ENCODE assay signal across 25 cellular contexts in the genomic region with DNA sequence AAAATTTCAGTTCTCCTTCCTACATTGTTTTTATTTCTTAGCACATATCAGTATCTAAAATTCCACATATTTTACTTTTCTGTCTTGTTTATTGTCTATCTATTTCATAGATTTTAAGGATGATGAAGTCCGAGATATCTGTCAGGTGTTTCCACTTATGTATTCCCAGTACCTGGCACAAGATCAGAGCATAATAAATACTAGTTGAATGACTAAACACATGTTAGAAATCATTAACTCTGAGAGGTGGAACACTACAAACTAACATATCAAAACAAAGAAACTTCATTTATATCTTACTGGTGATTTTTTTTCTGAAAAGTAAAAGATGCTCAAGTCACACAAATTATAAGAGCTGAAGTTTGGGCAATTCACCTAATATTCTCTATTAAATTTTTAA.
"Had no signal": no experiment of that assay in that cellular context is flagged by ENCODE, and none has a peak within 500 bp of the region (broad histone marks: within the 10 kb centered on the region; RNA-seq: fewer than 3 reads in every experiment).

No MANE protein-coding gene starts in this region.

- H3K9me3 Mint-ChIP-seq: neural crest cell; stimulated activated effector memory CD8-positive, alpha-beta T cell treated with anti-CD3 and anti-CD28 coated beads, Interleukin-12 subunit alpha, Interleukin-12 subunit beta, amount 100 ng/mL, for 72 hours; stimulated activated naive B cell treated with anti-CD40 and anti-IgM and Interleukin-4, amounts not matched to agents 10 μg/mL and 1 μg/mL and 100 μg/mL, for 72 hours had no signal

- H3K27me3 Mint-ChIP-seq: stimulated activated naive B cell treated with anti-CD40 and anti-IgM and Interleukin-4, amounts not matched to agents 10 μg/mL and 1 μg/mL and 100 μg/mL, for 72 hours; stimulated activated naive CD8-positive, alpha-beta T cell treated with anti-CD3 and anti-CD28 coated beads, Interleukin-15, Interleukin-2, amounts not matched to agents 100 ng/mL and 50 ng/mL, for 24 hours had no signal

- H3K36me3 Mint-ChIP-seq: stimulated activated effector memory CD8-positive, alpha-beta T cell treated with anti-CD3 and anti-CD28 coated beads, Interleukin-12 subunit alpha, Interleukin-12 subunit beta, amount 100 ng/mL, for 72 hours; stimulated activated naive B cell treated with anti-CD40 and anti-IgM and Interleukin-4, amounts not matched to agents 10 μg/mL and 1 μg/mL and 100 μg/mL, for 72 hours had no signal

- ATAC-seq: natural killer cell treated with Interleukin-12 subunit alpha and Interleukin-12 subunit beta and Interleukin-15 and Interleukin-18, amount 100 ng/mL, for 72 hours; pancreas; right cardiac atrium; right lobe of liver; stimulated activated effector memory CD8-positive, alpha-beta T cell treated with anti-CD3 and anti-CD28 coated beads, Interleukin-12 subunit alpha, Interleukin-12 subunit beta, amount 100 ng/mL, for 72 hours; stimulated activated naive B cell treated with anti-CD40 and anti-IgM and Interleukin-4, amounts not matched to agents 10 μg/mL and 1 μg/mL and 100 μg/mL, for 72 hours had no signal

- H3K4me3 Mint-ChIP-seq: natural killer cell treated with Interleukin-12 subunit alpha and Interleukin-12 subunit beta and Interleukin-15 and Interleukin-18, amount 100 ng/mL, for 72 hours; nephron progenitor cell; neural crest cell; stimulated activated effector memory CD8-positive, alpha-beta T cell treated with anti-CD3 and anti-CD28 coated beads, Interleukin-12 subunit alpha, Interleukin-12 subunit beta, amount 100 ng/mL, for 72 hours; stimulated activated naive B cell treated with anti-CD40 and anti-IgM and Interleukin-4, amounts not matched to agents 10 μg/mL and 1 μg/mL and 100 μg/mL, for 72 hours; stimulated activated naive CD8-positive, alpha-beta T cell treated with anti-CD3 and anti-CD28 coated beads, Interleukin-15, Interleukin-2, amounts not matched to agents 100 ng/mL and 50 ng/mL, for 24 hours had no signal

- H3K4me3 ChIP-seq: pancreas, prostate gland, right lobe of liver, sigmoid colon, stomach, thoracic aorta, thyroid gland, tibial nerve, upper lobe of left lung, vagina had no signal

- DNase-seq: nephron progenitor cell; nucleus accumbens; pancreas; right cardiac atrium; right lobe of liver; sigmoid colon; small intestine; stimulated activated CD4-positive, alpha-beta T cell treated with anti-CD3 and anti-CD28 coated beads, Interleukin-15, amount 100 ng/mL, for 24 hours; stimulated activated CD4-positive, alpha-beta T cell treated with anti-CD3 and anti-CD28 coated beads, Interleukin-2, amount 100 ng/mL, for 24 hours; stimulated activated CD4-positive, alpha-beta T cell treated with anti-CD3 and anti-CD28 coated beads, Interleukin-2, amount 100 ng/mL, for 48 hours; stimulated activated CD4-positive, alpha-beta T cell treated with anti-CD3 and anti-CD28 coated beads, Interleukin-4, amount 100 ng/mL, for 24 hours; stimulated activated naive B cell treated with anti-CD40 and anti-IgM and Interleukin-4, amounts not matched to agents 10 μg/mL and 1 μg/mL and 100 μg/mL, for 72 hours; stimulated activated naive CD4-positive, alpha-beta T cell treated with Interleukin-2 at 50 U/mL for 16 hours; stomach; thyroid gland; trophoblast cell; upper lobe of left lung had no signal

- H3K27ac Mint-ChIP-seq: natural killer cell treated with Interleukin-12 subunit alpha and Interleukin-12 subunit beta and Interleukin-15 and Interleukin-18, amount 100 ng/mL, for 72 hours; nephron progenitor cell; stimulated activated effector memory CD8-positive, alpha-beta T cell treated with anti-CD3 and anti-CD28 coated beads, Interleukin-12 subunit alpha, Interleukin-12 subunit beta, amount 100 ng/mL, for 72 hours; stimulated activated naive B cell treated with anti-CD40 and anti-IgM and Interleukin-4, amounts not matched to agents 10 μg/mL and 1 μg/mL and 100 μg/mL, for 72 hours; stimulated activated naive CD8-positive, alpha-beta T cell treated with anti-CD3 and anti-CD28 coated beads, Interleukin-15, Interleukin-2, amounts not matched to agents 100 ng/mL and 50 ng/mL, for 24 hours had no signal

- H3K4me1 Mint-ChIP-seq: nephron progenitor cell; neural crest cell; stimulated activated effector memory CD8-positive, alpha-beta T cell treated with anti-CD3 and anti-CD28 coated beads, Interleukin-12 subunit alpha, Interleukin-12 subunit beta, amount 100 ng/mL, for 72 hours; stimulated activated naive B cell treated with anti-CD40 and anti-IgM and Interleukin-4, amounts not matched to agents 10 μg/mL and 1 μg/mL and 100 μg/mL, for 72 hours had no signal
